Comparison of ENCODE assay signal across 8 cellular contexts in the genomic region with DNA sequence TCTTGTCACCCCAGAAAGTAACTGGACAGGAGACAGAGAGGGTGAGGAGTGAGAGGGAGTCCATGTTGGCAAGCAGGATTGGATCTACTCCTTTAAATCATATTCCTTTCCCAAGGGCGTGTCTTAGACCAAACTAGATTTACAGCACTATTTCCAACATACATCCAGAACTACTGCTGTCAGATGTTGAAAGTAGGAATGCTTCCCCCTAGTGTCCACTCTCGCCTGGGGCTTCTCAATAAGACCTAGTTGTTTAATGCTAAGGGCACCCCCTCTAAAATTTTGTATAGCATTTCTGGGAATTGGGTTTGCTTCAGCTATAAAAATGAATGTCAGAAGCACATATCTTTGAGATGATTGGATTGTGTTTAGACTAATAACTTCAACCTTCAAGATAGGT. TPM values are rescaled to one million over a fixed set of nuclear protein-coding genes. Genes with fewer than 3 reads are reported as not detected.
DNase-seq lines count a peak whose midpoint lies in the region; ATAC-seq and TF ChIP-seq lines count a peak whose summit lies in the region.

No MANE protein-coding gene starts in this region.

- H3K4me3 Mint-ChIP-seq in endodermal cell: no peak overlapping the region
- no peak overlapping the region for H3K4me3 Mint-ChIP-seq in naive thymus-derived CD4-positive, alpha-beta T cell

- ATAC-seq in naive thymus-derived CD4-positive, alpha-beta T cell: peak; percentile 60
- no peak for ATAC-seq in HG03095 (IDR thresholded peaks at IDR 0.05; ENCODE audit: unreplicated experiment)

- H3K4me1 Mint-ChIP-seq in endodermal cell: peaks cover under 1% of the 10 kb centered on the region
- peaks cover 1 to 29% (median 10%) of the 10 kb centered on the region in 7 donors for H3K4me1 Mint-ChIP-seq in naive thymus-derived CD4-positive, alpha-beta T cell

- H3K9ac ChIP-seq in endodermal cell (ENCODE audit: extremely low read depth, low read length, poor library complexity, severe bottlenecking): no peak overlapping the region

- H3K4me3 ChIP-seq in BE2C (ENCODE audit: low read depth, low read length): no peak overlapping the region
- H3K4me3 ChIP-seq in endodermal cell (ENCODE audit: low read length): no peak overlapping the region
- no peak overlapping the region for H3K4me3 ChIP-seq in naive thymus-derived CD4-positive, alpha-beta T cell (ENCODE audit: low read length)

- 67 to 80% methylated on average over 1 of the region's 2 CpGs for WGBS in endodermal cell (ENCODE audit: insufficient coverage in 1 of 2, insufficient read length in 1 of 2), 2 experiments

- CTCF ChIA-PET in naive thymus-derived CD4-positive, alpha-beta T cell (lab: Charles Lee): interaction anchor here (0.6 to 1.2 kb wide), 5 partner anchors 25 to 285 kb away, joined by 3 to 4 read pairs (median 4); no protein-coding TSS in a partner anchor

- POLR2A ChIA-PET in naive thymus-derived CD4-positive, alpha-beta T cell (lab: Charles Lee): interaction anchor here (0.8 to 2.5 kb wide), 2 partner anchors 12 to 95 kb away, joined by 3 to 18 read pairs; partner anchors contain the start of genes OFD1, TCEANC and TRAPPC2

- H3K9me3 Mint-ChIP-seq in endodermal cell: peaks cover 47% of the 10 kb centered on the region
- no peaks in the 10 kb centered on the region for H3K9me3 Mint-ChIP-seq in naive thymus-derived CD4-positive, alpha-beta T cell

- DNase-seq in BE2C (peak; percentile 39), RPMI7951 (ENCODE audit: low read depth) (peak; percentile 59), endodermal cell (peak; percentile 59), T1000 (lab: John Stamatoyannopoulos, UW) (no peak), OCI-M2 (lab: John Stamatoyannopoulos, UW; ENCODE audit: unreplicated experiment) (no peak)
- DNase-seq in naive thymus-derived CD4-positive, alpha-beta T cell: peak in 4 of 9 donors; percentile 14 to 28 (median 22)

- no peaks in the 10 kb centered on the region for H3K4me1 ChIP-seq in BE2C
- peaks cover 3% of the 10 kb centered on the region for H3K4me1 ChIP-seq in endodermal cell (ENCODE audit: control insufficient read depth, insufficient read depth, low read length)
- peaks cover 0 to 8% of the 10 kb centered on the region in 2 donors for H3K4me1 ChIP-seq in naive thymus-derived CD4-positive, alpha-beta T cell (ENCODE audit: control insufficient read depth in 2 of 2, insufficient read depth in 2 of 2, low read length in 2 of 2)

- intact Hi-C loops in naive thymus-derived CD4-positive, alpha-beta T cell (cut with micrococcal nuclease): loop anchor here (1.0 to 2.0 kb wide), 2 partner anchors 13 to 90 kb away; partner anchors contain the start of genes OFD1 (in 1 of the 2) and TRAPPC2 (in 1 of the 2)

- peaks cover 42% of the 10 kb centered on the region for H3K36me3 Mint-ChIP-seq in endodermal cell (ENCODE audit: low read depth)
- H3K36me3 Mint-ChIP-seq in naive thymus-derived CD4-positive, alpha-beta T cell: peaks cover 0 to 19% (median 5%) of the 10 kb centered on the region in 5 donors

- no peaks in the 10 kb centered on the region for H3K27me3 Mint-ChIP-seq in endodermal cell (ENCODE audit: insufficient read depth)
- no peaks in the 10 kb centered on the region for H3K27me3 Mint-ChIP-seq in naive thymus-derived CD4-positive, alpha-beta T cell

- H3K9me3 ChIP-seq in BE2C (no peaks in the 10 kb centered on the region), endodermal cell (ENCODE audit: control insufficient read depth, low read length) (no peaks in the 10 kb centered on the region)
- H3K9me3 ChIP-seq in naive thymus-derived CD4-positive, alpha-beta T cell (ENCODE audit: control insufficient read depth in 2 of 3, low read length in 3 of 3): no peaks in the 10 kb centered on the region

- TF ChIP-seq CTCF in BE2C (IDR thresholded peaks at IDR 0.05; ENCODE audit: low read depth, low read length): peak; percentile 53
- TF ChIP-seq CTCF in GM12872 (IDR thresholded peaks at IDR 0.05; ENCODE audit: insufficient read depth, low read depth, low read length): peak; percentile 35; the same call in 2 of the 3 replicates
- TF ChIP-seq CTCF in endodermal cell (conservative IDR thresholded peaks at IDR 0.05): peak; percentile 68

- no peaks in the 10 kb centered on the region for H3K27me3 ChIP-seq in BE2C
- H3K27me3 ChIP-seq in endodermal cell (ENCODE audit: control insufficient read depth, insufficient read depth, low read length, poor library complexity, severe bottlenecking): no peaks in the 10 kb centered on the region
- H3K27me3 ChIP-seq in naive thymus-derived CD4-positive, alpha-beta T cell (ENCODE audit: control insufficient read depth in 2 of 2, insufficient read depth in 2 of 2, low read length in 2 of 2): no peaks in the 10 kb centered on the region

- H3K27ac Mint-ChIP-seq in endodermal cell: no peak overlapping the region
- peak overlapping the region in 4 of 9 donors; percentile 60 to 89 (median 66) for H3K27ac Mint-ChIP-seq in naive thymus-derived CD4-positive, alpha-beta T cell

- no peak overlapping the region for H3K27ac ChIP-seq in endodermal cell (ENCODE audit: low read depth, low read length)
- no peak overlapping the region for H3K27ac ChIP-seq in naive thymus-derived CD4-positive, alpha-beta T cell (ENCODE audit: low read depth, low read length)

- H3K36me3 ChIP-seq in BE2C: peaks cover 4% of the 10 kb centered on the region
- H3K36me3 ChIP-seq in endodermal cell (ENCODE audit: control insufficient read depth, insufficient read depth, low read length): peaks cover 69% of the 10 kb centered on the region
- peaks cover 4 to 46% (median 18%) of the 10 kb centered on the region in 3 experiments for H3K36me3 ChIP-seq in naive thymus-derived CD4-positive, alpha-beta T cell (ENCODE audit: control insufficient read depth in 2 of 3, insufficient read depth in 3 of 3, low read length in 3 of 3)

RNA-seq across cellular contexts. Expression of gene OFD1, which starts 13.3 kb away (rescaled TPM):
- 12.4 TPM for polyA plus RNA-seq in BE2C (2012; ENCODE audit: insufficient read depth, insufficient read length, low read depth)
- 8.3 and 9.7 TPM in 2 replicates for total RNA-seq in RPMI7951 (2014; rRNA removed; shearing (Covaris generic))
- 10 to 100 TPM; 25.9 to 29.7 TPM for total RNA-seq in endodermal cell
- 23.3 TPM for polyA plus RNA-seq in endodermal cell (2013, experiment 1 of 2)
- polyA plus RNA-seq in endodermal cell (2013, experiment 2 of 2): 23.1 TPM
- total RNA-seq in naive thymus-derived CD4-positive, alpha-beta T cell: 100 to 1,000 TPM in 2 of 5 experiments, 10 to 100 TPM in 3; 30.4 to 142 (median 72.5) TPM
- 10 to 100 TPM; 30.4 to 32.7 TPM for polyA plus RNA-seq in naive thymus-derived CD4-positive, alpha-beta T cell

RNA-seq across cellular contexts. Expression of gene TRAPPC2, which starts 13.4 kb away (rescaled TPM):
- polyA plus RNA-seq in BE2C (2012; ENCODE audit: insufficient read depth, insufficient read length, low read depth): 10.1 TPM
- 20.4 and 21.6 TPM in 2 replicates for total RNA-seq in RPMI7951 (2014; rRNA removed; shearing (Covaris generic))
- total RNA-seq in endodermal cell: 10 to 100 TPM; 12.8 to 14.7 TPM
- polyA plus RNA-seq in endodermal cell (2013, experiment 1 of 2): 16.2 TPM
- 13.9 TPM for polyA plus RNA-seq in endodermal cell (2013, experiment 2 of 2)
- 10 to 100 TPM; 20.7 to 31.1 (median 23.5) TPM for total RNA-seq in naive thymus-derived CD4-positive, alpha-beta T cell
- 10 to 100 TPM; 17.8 to 33.5 TPM for polyA plus RNA-seq in naive thymus-derived CD4-positive, alpha-beta T cell

RNA-seq across cellular contexts. Expression of gene RAB9A, which starts 58.9 kb away (rescaled TPM):
- polyA plus RNA-seq in BE2C (2012; ENCODE audit: insufficient read depth, insufficient read length, low read depth): 25.0 TPM
- 30.9 and 33.4 TPM in 2 replicates for total RNA-seq in RPMI7951 (2014; rRNA removed; shearing (Covaris generic))
- total RNA-seq in endodermal cell: 10 to 100 TPM; 22.3 to 28.0 TPM
- 27.5 TPM for polyA plus RNA-seq in endodermal cell (2013, experiment 1 of 2)
- polyA plus RNA-seq in endodermal cell (2013, experiment 2 of 2): 24.1 TPM
- 10 to 100 TPM; 10.1 to 22.8 (median 18.3) TPM for total RNA-seq in naive thymus-derived CD4-positive, alpha-beta T cell
- polyA plus RNA-seq in naive thymus-derived CD4-positive, alpha-beta T cell: 10 to 100 TPM; 17.7 to 19.7 TPM

Comparison
In these comparisons a context has a peak if more than half of its experiments do, and no peak if none do; other contexts are left out.
1. DNase-seq: peak in BE2C (single experiment), RPMI7951 (single experiment) and endodermal cell (single experiment); none in T1000 (single experiment) and OCI-M2 (single experiment).
2. Peak in every context shown above with its lines, with median percentiles within 50 percentile points of each other: CTCF ChIP-seq.